8 cellular contexts compared by ENCODE assay signal in the genomic region with DNA sequence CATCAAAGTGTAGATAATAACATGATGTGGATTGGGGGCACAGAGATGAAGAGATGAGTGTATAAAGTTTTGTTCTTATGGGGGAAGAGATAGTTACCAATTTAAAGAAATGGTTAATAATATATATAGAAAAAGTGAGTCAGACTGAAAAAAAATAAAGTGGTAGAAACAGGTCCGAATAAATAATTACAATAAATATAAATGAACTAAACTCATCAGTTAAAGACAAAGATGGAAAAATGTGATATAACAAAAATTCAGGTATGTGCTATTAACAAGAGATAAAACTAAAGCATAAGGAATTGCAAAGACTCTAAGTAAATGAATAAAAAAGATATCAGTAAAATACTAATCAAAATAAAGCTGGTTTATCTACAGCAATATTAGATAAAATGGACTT.
"Had no signal": no experiment of that assay in that cellular context is flagged by ENCODE, and none has a peak within 500 bp of the region (broad histone marks: within the 10 kb centered on the region; RNA-seq: fewer than 3 reads in every experiment).

No MANE protein-coding gene starts in this region.

- H3K4me2 ChIP-seq: GM23338 had no signal

- ATAC-seq: GM23338, HepG2 had no signal

- H3K27ac ChIP-seq: HL-60 had no signal

- H2AFZ ChIP-seq: GM23338 had no signal

- FAIRE-seq: H1, H54, HepG2 had no signal

- H3K4me3 ChIP-seq: GM23338 had no signal

- DNase-seq: H9, HCEC 1CT, KG1 had no signal
